In genomic region chr10:132993271-132994260, GRCh38 we compare ENCODE assay signal across 18 cellular contexts. TPM values are rescaled to one million over a fixed set of nuclear protein-coding genes. Genes with fewer than 3 reads are reported as not detected.
DNase-seq lines count a peak whose midpoint lies in the region; ATAC-seq, FAIRE-seq and TF ChIP-seq lines count a peak whose summit lies in the region.
"Had no signal": no experiment of that assay in that cellular context is flagged by ENCODE, and none has a peak within 500 bp of the region (broad histone marks: within the 10 kb centered on the region; RNA-seq: fewer than 3 reads in every experiment).

No MANE protein-coding gene starts in this region.

- BruUV-seq in HepG2 (replicated peaks; lab: Mats Ljungman, UMichigan) (no TSS peak), OCI-LY7 (replicated peaks; lab: Mats Ljungman, UMichigan) (no TSS peak)

- TF ChIP-seq POLR2A in H1 (IDR thresholded peaks at IDR 0.05; ENCODE audit: control extremely low read depth in 1 of 2, low read depth in 2 of 2, low read length in 2 of 2) (no peak), HepG2 (IDR thresholded peaks at IDR 0.05; ENCODE audit: insufficient read depth in 1 of 2, low read depth in 2 of 2, low read length in 2 of 2) (no peak)

- H4K20me1 ChIP-seq in H9 (ENCODE audit: control insufficient read depth, insufficient read depth, insufficient read length) (no peaks in the 10 kb centered on the region), H1 (replicated peaks in 1 of 2; ENCODE audit: control insufficient read depth in 1 of 2, insufficient read depth in 2 of 2, low read length in 2 of 2) (peaks cover 0 to 1% of the 10 kb centered on the region in 2 experiments), HepG2 (ENCODE audit: insufficient read depth, low read length) (no peaks in the 10 kb centered on the region), OCI-LY7 (ENCODE audit: insufficient read depth, low read length) (no peaks in the 10 kb centered on the region)

- no peaks in the 10 kb centered on the region for H3K36me3 Mint-ChIP-seq in H9 (ENCODE audit: insufficient read depth in 1 of 3, low read depth in 3 of 3)
- H3K36me3 Mint-ChIP-seq: natural killer cell, T-cell had no signal

- TF ChIP-seq RAD21 in H1 (IDR thresholded peaks at IDR 0.05 in 1 of 2, conservative IDR thresholded peaks at IDR 0.05 in 1 of 2; ENCODE audit: low read depth in 2 of 2, low read length in 2 of 2) (no peak), HepG2 (CRISPR knock-in tag; IDR thresholded peaks at IDR 0.05) (no peak)

- H3K9ac ChIP-seq in H9 (ENCODE audit: extremely low read depth, insufficient read length, low read length) (no peak overlapping the region), H1 (replicated peaks in 1 of 4; ENCODE audit: extremely low read depth in 1 of 4, low read depth in 3 of 4, low read length in 3 of 4) (no peak overlapping the region), HepG2 (ENCODE audit: insufficient read depth, low read depth, low read length) (no peak overlapping the region), skeletal muscle tissue (ENCODE audit: low read depth in 1 of 3, low read length in 3 of 3) (no peak overlapping the region)

- peaks cover 0 to 5% of the 10 kb centered on the region in 2 experiments; a peak in 1 of 4 replicates for H3K4me1 Mint-ChIP-seq in H9
- H3K4me1 Mint-ChIP-seq: natural killer cell, T-cell had no signal

- no peak; the same call in 1 of the 3 replicates for ATAC-seq in HepG2
- ATAC-seq: gastrocnemius medialis, natural killer cell, T-cell had no signal

- TF ChIP-seq EP300 in H1 (IDR thresholded peaks at IDR 0.05; ENCODE audit: borderline replicate concordance in 1 of 2, low read depth in 2 of 2, low read length in 2 of 2), result no peak
- no peak for TF ChIP-seq EP300 in HepG2 (IDR thresholded peaks at IDR 0.05; ENCODE audit: low read depth in 2 of 2, low read length in 2 of 2)
- TF ChIP-seq EP300 in HepG2 (CRISPR knock-in tag; IDR thresholded peaks at IDR 0.05; ENCODE audit: borderline replicate concordance), result no peak

- no peaks in the 10 kb centered on the region for H3K36me3 ChIP-seq in H1 (ENCODE audit: control insufficient read depth in 2 of 4, insufficient read depth in 4 of 4, low read length in 3 of 4)
- no peaks in the 10 kb centered on the region for H3K36me3 ChIP-seq in HepG2 (replicated peaks in 1 of 2; ENCODE audit: control insufficient read depth in 1 of 2, insufficient read depth in 2 of 2, low read length in 2 of 2)
- no peaks in the 10 kb centered on the region for H3K36me3 ChIP-seq in skeletal muscle tissue (ENCODE audit: control insufficient read depth in 3 of 3, insufficient read depth in 3 of 3, low read length in 3 of 3)
- no peaks in the 10 kb centered on the region for H3K36me3 ChIP-seq in OCI-LY7 (ENCODE audit: insufficient read depth, low read length)
- H3K36me3 ChIP-seq: gastrocnemius medialis, WERI-Rb-1 had no signal

- no peaks in the 10 kb centered on the region for H3K9me2 ChIP-seq in OCI-LY7 (ENCODE audit: insufficient read depth, low read length)

- no peak overlapping the region for H3K4me3 Mint-ChIP-seq in H9
- H3K4me3 Mint-ChIP-seq: natural killer cell, T-cell had no signal

- TF ChIP-seq CTCF in H9 (conservative IDR thresholded peaks at IDR 0.05) (no peak), H1 (IDR thresholded peaks at IDR 0.05; ENCODE audit: control extremely low read depth in 1 of 3, insufficient read depth in 1 of 3, low read depth in 1 of 3, low read length in 3 of 3) (no peak), HepG2 (CRISPR knock-in tag; IDR thresholded peaks at IDR 0.05) (no peak), OCI-LY7 (conservative IDR thresholded peaks at IDR 0.05; ENCODE audit: low read length) (no peak)

- POLR2A ChIA-PET in H1 (lab: Charles Lee; ENCODE audit: partially characterized antibody), result no interaction called here
- POLR2A ChIA-PET in HepG2 (lab: Yijun Ruan, JAX), result no interaction called here
- POLR2A ChIA-PET in OCI-LY7 (lab: Charles Lee), result no interaction called here

- H4K5ac ChIP-seq in H9 (ENCODE audit: insufficient read length, low read depth, low read length) (no peak overlapping the region), H1 (ENCODE audit: insufficient read length, low read depth, low read length) (no peak overlapping the region)

- H3K23me2 ChIP-seq in H9 (ENCODE audit: insufficient read length, low read depth, low read length, poor library complexity, severe bottlenecking), result no peaks in the 10 kb centered on the region
- H3K23me2 ChIP-seq in H1 (ENCODE audit: low read depth, low read length), result no peaks in the 10 kb centered on the region

- H2AK5ac ChIP-seq in H9 (ENCODE audit: insufficient read length, low read length) (no peak overlapping the region), H1 (ENCODE audit: low read depth, low read length) (no peak overlapping the region)

- no peaks in the 10 kb centered on the region for H3K79me2 ChIP-seq in H9 (ENCODE audit: insufficient read depth, low read length)
- H3K79me2 ChIP-seq in H1 (ENCODE audit: control insufficient read depth in 1 of 2, insufficient read depth in 2 of 2, low read length in 2 of 2), result no peaks in the 10 kb centered on the region
- H3K79me2 ChIP-seq in HepG2 (ENCODE audit: insufficient read depth, low read length), result no peaks in the 10 kb centered on the region
- no peaks in the 10 kb centered on the region for H3K79me2 ChIP-seq in OCI-LY7 (ENCODE audit: insufficient read depth, low read depth, low read length)

- H3K18ac ChIP-seq in H9 (ENCODE audit: insufficient read length, low read depth, low read length) (no peak overlapping the region), H1 (ENCODE audit: extremely low read depth, low read length) (no peak overlapping the region)

- CTCF ChIA-PET in H1 (lab: Charles Lee; ENCODE audit: partially characterized antibody), result interaction anchor here (0.8 to 1.3 kb wide), 3 partner anchors 13 to 56 kb away, joined by 3 to 5 read pairs (median 3); no protein-coding TSS in a partner anchor
- CTCF ChIA-PET in HepG2 (lab: Yijun Ruan, JAX; ENCODE audit: low intra/inter-chr PET ratio, low total read pairs), result no interaction called here
- CTCF ChIA-PET in OCI-LY7 (lab: Charles Lee; ENCODE audit: unreplicated experiment), result no interaction called here

- DNase-seq in H9 (no peak), H1 (ENCODE audit: low read depth in 1 of 2, low spot score in 2 of 2) (no peak), HepG2 (ENCODE audit: low spot score) (no peak), NCI-H748 (lab: John Stamatoyannopoulos, UW; ENCODE audit: unreplicated experiment) (no peak), SW 1271 (lab: John Stamatoyannopoulos, UW) (no peak), epidermal melanocyte (ENCODE audit: insufficient read length, low spot score) (no peak), OCI-LY7 (ENCODE audit: low spot score) (no peak)
- DNase-seq: effector CD8-positive, alpha-beta T cell; EL; gastrocnemius medialis; natural killer cell; NCI-H187; NCI-H226; stimulated activated CD4-positive, alpha-beta T cell treated with anti-CD3 and anti-CD28 coated beads, Interleukin-2, amount 100 ng/mL, for 24 hours; T-cell; WERI-Rb-1 had no signal

- H3K27ac ChIP-seq in H9 (ENCODE audit: insufficient read length, low read depth, low read length) (no peak overlapping the region), H1 (ENCODE audit: low read depth, low read length) (no peak overlapping the region), HepG2 (ENCODE audit: extremely low read length, insufficient read depth, low read length) (no peak overlapping the region), skeletal muscle tissue (ENCODE audit: low read depth, low read length) (no peak overlapping the region), OCI-LY7 (ENCODE audit: low read depth, low read length, poor library complexity, severe bottlenecking) (no peak overlapping the region)
- H3K27ac ChIP-seq: gastrocnemius medialis, WERI-Rb-1 had no signal

- H3K4me1 ChIP-seq in H9 (ENCODE audit: insufficient read depth, low read length) (no peaks in the 10 kb centered on the region), H1 (replicated peaks in 1 of 4; ENCODE audit: control insufficient read depth in 3 of 4, insufficient read depth in 4 of 4, low read length in 3 of 4) (no peaks in the 10 kb centered on the region), HepG2 (ENCODE audit: insufficient read depth, low read length) (no peaks in the 10 kb centered on the region), skeletal muscle tissue (ENCODE audit: control insufficient read depth in 3 of 3, insufficient read depth in 3 of 3, low read length in 3 of 3) (peaks cover 0 to 2% (median 0%) of the 10 kb centered on the region in 3 donors), OCI-LY7 (ENCODE audit: insufficient read depth, low read length, poor library complexity, severe bottlenecking) (no peaks in the 10 kb centered on the region)
- H3K4me1 ChIP-seq: gastrocnemius medialis had no signal

- no peak overlapping the region for H4K8ac ChIP-seq in H9 (replicated peaks; ENCODE audit: insufficient read length, low read depth, low read length)
- H4K8ac ChIP-seq in H1 (ENCODE audit: extremely low read depth, insufficient read depth, low read length), result no peak overlapping the region; the same call in 1 of the 2 replicates

- H3K23ac ChIP-seq in H9 (ENCODE audit: insufficient read length, low read depth, low read length) (no peak overlapping the region), H1 (ENCODE audit: insufficient read length) (no peak overlapping the region)

- in situ Hi-C loops in HepG2 (cut with HindIII; ENCODE audit: extremely low pct_ligation_motif_present, low pct_unique_long_range_greater_than_20kb), result no loop called here

- H2AFZ ChIP-seq in H9 (ENCODE audit: low read length) (no peak overlapping the region), H1 (ENCODE audit: low read length) (no peak overlapping the region), HepG2 (ENCODE audit: low read length) (no peak overlapping the region), OCI-LY7 (ENCODE audit: low read length) (no peak overlapping the region)

- intact Hi-C loops in HepG2 (cut with micrococcal nuclease; ENCODE audit: unreplicated experiment), result no loop called here
- intact Hi-C loops in OCI-LY7 (cut with micrococcal nuclease; ENCODE audit: unreplicated experiment), result no loop called here

- H3K4me2 ChIP-seq in H9 (ENCODE audit: insufficient read depth, insufficient read length, low read length) (no peak overlapping the region), H1 (ENCODE audit: insufficient read depth in 1 of 2, low read depth in 2 of 2, low read length in 2 of 2) (no peak overlapping the region), HepG2 (ENCODE audit: low read depth, low read length) (peak overlapping the region; percentile 60), OCI-LY7 (ENCODE audit: low read length) (no peak overlapping the region)

- H2BK12ac ChIP-seq in H9 (ENCODE audit: insufficient read length, low read depth, low read length) (no peak overlapping the region), H1 (ENCODE audit: low read depth, low read length) (no peak overlapping the region)

- H3K56ac ChIP-seq in H9 (ENCODE audit: insufficient read length, low read depth, low read length), result no peak overlapping the region
- no peak overlapping the region for H3K56ac ChIP-seq in H1 (replicated peaks; ENCODE audit: insufficient read length, low read depth, low read length)

- H3K9me3 Mint-ChIP-seq in H9, result peaks cover 0 to 2% of the 10 kb centered on the region in 2 experiments; a peak in 2 of 5 replicates
- H3K9me3 Mint-ChIP-seq: natural killer cell, T-cell had no signal

- peak overlapping the region; percentile 28; the same call in 1 of the 2 replicates for H3K14ac ChIP-seq in H9 (ENCODE audit: insufficient read depth, low read length)
- H3K14ac ChIP-seq in H1 (ENCODE audit: insufficient read length), result no peak overlapping the region

- H3K79me1 ChIP-seq in H9 (ENCODE audit: insufficient read depth, low read depth, low read length, poor library complexity, severe bottlenecking) (no peaks in the 10 kb centered on the region), H1 (ENCODE audit: low read depth, low read length) (no peaks in the 10 kb centered on the region)

- H3K9me3 ChIP-seq in H9 (ENCODE audit: control insufficient read depth, low read depth, low read length), result no peaks in the 10 kb centered on the region
- H3K9me3 ChIP-seq in H1 (ENCODE audit: insufficient read depth in 2 of 2, low read depth in 1 of 2, low read length in 1 of 2), result no peaks in the 10 kb centered on the region
- no peaks in the 10 kb centered on the region for H3K9me3 ChIP-seq in HepG2 (ENCODE audit: low read length)
- H3K9me3 ChIP-seq in skeletal muscle tissue (ENCODE audit: control insufficient read depth in 3 of 3, low read length in 3 of 3), result peaks cover 0 to 3% (median 0%) of the 10 kb centered on the region in 3 donors
- H3K9me3 ChIP-seq in OCI-LY7 (ENCODE audit: low read length), result no peaks in the 10 kb centered on the region
- H3K9me3 ChIP-seq: gastrocnemius medialis had no signal

- no peaks in the 10 kb centered on the region for H3K27me3 ChIP-seq in H9 (ENCODE audit: insufficient read depth, low read length)
- H3K27me3 ChIP-seq in H1 (replicated peaks in 1 of 4; ENCODE audit: control insufficient read depth in 3 of 4, extremely low read depth in 1 of 4, insufficient read depth in 3 of 4, low read length in 3 of 4), result no peaks in the 10 kb centered on the region
- H3K27me3 ChIP-seq in HepG2 (ENCODE audit: control insufficient read depth in 1 of 2, insufficient read depth in 2 of 2, low read length in 2 of 2), result peaks cover 13 to 72% of the 10 kb centered on the region in 2 experiments; a peak in 4 of 5 replicates
- peaks cover 22 to 42% (median 42%) of the 10 kb centered on the region in 3 donors for H3K27me3 ChIP-seq in skeletal muscle tissue (ENCODE audit: control insufficient read depth in 3 of 3, insufficient read depth in 3 of 3, low read length in 3 of 3)

- WGBS in H9 (ENCODE audit: extremely low coverage, insufficient read length, low lambda C conversion rate), result no CpG with 5 or more reads among the region's 46 CpGs
- WGBS in H1 (ENCODE audit: extremely low coverage in 1 of 2, insufficient coverage in 1 of 2, insufficient read length in 1 of 2, insufficient replicate concordance in 2 of 2, low coverage in 1 of 2, low lambda C conversion rate in 2 of 2, missing lambda C conversion rate in 1 of 2), 2 experiments, result 91% methylated on average over 46 of the region's 46 CpGs; no CpG with 5 or more reads in 1 of the 2 experiments
- 70% methylated on average over 20 of the region's 46 CpGs for WGBS in HepG2 (ENCODE audit: low lambda C conversion rate)

- H2BK120ac ChIP-seq in H9 (ENCODE audit: low read depth, low read length, poor library complexity, severe bottlenecking), result no peak overlapping the region
- H2BK120ac ChIP-seq in H1 (replicated peaks; ENCODE audit: low read depth, low read length), result no peak overlapping the region

- H3T11ph ChIP-seq in H9 (ENCODE audit: low read length), result no peak overlapping the region

- no peak overlapping the region for H2BK15ac ChIP-seq in H9 (ENCODE audit: low read depth, low read length)
- H2BK15ac ChIP-seq in H1 (ENCODE audit: low read length), result 0 out of 2 replicates have a peak overlapping the region, but pooled peaks have one; percentile 61

- no peak overlapping the region for H3K4me3 ChIP-seq in H1 (ENCODE audit: extremely low read depth in 1 of 4, insufficient read depth in 2 of 4, low read depth in 3 of 4, low read length in 4 of 4)
- H3K4me3 ChIP-seq in HepG2 (replicated peaks in 1 of 3; ENCODE audit: insufficient read depth in 1 of 3, low read depth in 2 of 3, low read length in 3 of 3), result peak overlapping the region in 1 of 3 experiments; percentile 14; a peak in 1 of 6 replicates
- peak overlapping the region in 2 of 3 donors; percentile 45 to 52 for H3K4me3 ChIP-seq in skeletal muscle tissue (ENCODE audit: low read length in 3 of 3)
- no peak overlapping the region for H3K4me3 ChIP-seq in OCI-LY7 (ENCODE audit: low read depth, low read length, poor library complexity, severe bottlenecking)

- no peak overlapping the region for H2BK20ac ChIP-seq in H9 (ENCODE audit: low read depth, low read length, poor library complexity, severe bottlenecking)
- no peak overlapping the region for H2BK20ac ChIP-seq in H1 (ENCODE audit: low read length)

- H3K27ac Mint-ChIP-seq in H9, result peak overlapping the region in 1 of 3 experiments; percentile 34; a peak in 1 of 7 replicates
- H3K27ac Mint-ChIP-seq: natural killer cell, T-cell had no signal

- no peak overlapping the region for H2BK5ac ChIP-seq in H9 (ENCODE audit: insufficient read length, low read length)
- no peak overlapping the region for H2BK5ac ChIP-seq in H1 (ENCODE audit: low read depth, low read length)

- H3K4ac ChIP-seq in H9 (ENCODE audit: low read depth, low read length) (no peak overlapping the region), H1 (replicated peaks; ENCODE audit: insufficient read length, low read depth, low read length) (no peak overlapping the region)

- no peaks in the 10 kb centered on the region for H3K27me3 Mint-ChIP-seq in H9 (ENCODE audit: low read depth)

- FAIRE-seq in H1 (lab: Jason Lieb, UNC) (no peak), HepG2 (lab: Jason Lieb, UNC) (no peak)

- H4K91ac ChIP-seq in H9 (ENCODE audit: insufficient read length, low read depth, low read length) (no peak overlapping the region), H1 (replicated peaks; ENCODE audit: insufficient read length, low read length) (no peak overlapping the region)

RNA-seq across cellular contexts. Expression of gene CFAP46, which starts 51.2 kb away (rescaled TPM):
- total RNA-seq in H9 (2021) (2.9 and 3.1 TPM in 2 replicates), HepG2 (2016; rRNA removed; fragmentation: Illumina TruSeq; extraction: Trizol) (0.74 and 0.84 TPM in 2 replicates), skeletal muscle tissue (not detected), OCI-LY7 (2022) (not detected in 2 replicates)
- total RNA-seq in H1 (2021; fragmentation: NEBNext Ultra II Directional; extraction: Animal tissue kit (Norgen Biotek cat#: 25700)), result 3.1 and 4.8 TPM in 2 replicates
- polyA plus RNA-seq in H1 (2011; rRNA removed) (2.2 and 2.6 TPM in 2 replicates), HepG2 (2011; rRNA removed) (0.10 and 0.24 TPM in 2 replicates)
- polyA plus RNA-seq in H1 (2011; cell fraction: cytosol; rRNA removed), result 2.7 TPM
- polyA plus RNA-seq in H1 (2011; cell fraction: nucleus; rRNA removed), result 8.9 TPM
- polyA plus RNA-seq in H1 (2012, experiment 1 of 2), result 2.5 to 4.7 TPM (median 3.4 TPM) in 4 replicates
- polyA plus RNA-seq in H1 (2012, experiment 2 of 2), result 2.7 TPM
- polyA plus RNA-seq in H1 (2013, experiment 1 of 2), result 2.8 TPM
- 2.5 TPM for polyA plus RNA-seq in H1 (2013, experiment 2 of 2)
- 3.9 TPM in 2 replicates for polyA minus RNA-seq in H1 (2011; rRNA and poly(A)+ RNA removed)
- polyA minus RNA-seq in H1 (2011; cell fraction: cytosol; rRNA and poly(A)+ RNA removed), result 0.29 TPM
- 5.8 TPM for polyA minus RNA-seq in H1 (2011; cell fraction: nucleus; rRNA and poly(A)+ RNA removed)
- not detected in 2 replicates for total RNA-seq in HepG2 (2016; cell fraction: cytosol; rRNA removed; fragmentation: Illumina TruSeq; extraction: Trizol; ENCODE audit: low read depth)
- total RNA-seq in HepG2 (2016; cell fraction: insoluble cytoplasmic fraction; rRNA removed; fragmentation: Illumina TruSeq; extraction: Trizol), result 0.87 and 1.1 TPM in 2 replicates
- 0.21 and 0.34 TPM in 2 replicates for total RNA-seq in HepG2 (2016; cell fraction: membrane; rRNA removed; fragmentation: Illumina TruSeq; extraction: Trizol)
- 0.53 and 1.3 TPM in 2 replicates for total RNA-seq in HepG2 (2016; cell fraction: nucleus; rRNA removed; fragmentation: Illumina TruSeq; extraction: Trizol)
- 0.13 and 0.19 TPM in 2 replicates for polyA plus RNA-seq in HepG2 (2011; cell fraction: cytosol; rRNA removed)
- polyA plus RNA-seq in HepG2 (2011; cell fraction: nucleus; rRNA removed), result 0.05 and 0.27 TPM in 2 replicates
- polyA plus RNA-seq in HepG2 (2012), result 0.12 and 0.16 TPM in 2 replicates
- 0.18 and 0.26 TPM in 2 replicates for polyA plus RNA-seq in HepG2 (2016; cell fraction: cytosol; fragmentation: Illumina TruSeq; extraction: Trizol; ENCODE audit: low read depth)
- polyA plus RNA-seq in HepG2 (2016; cell fraction: insoluble cytoplasmic fraction; fragmentation: Illumina TruSeq; extraction: Trizol; ENCODE audit: low read depth), result 0.86 and 1.2 TPM in 2 replicates
- 0.33 and 0.34 TPM in 2 replicates for polyA plus RNA-seq in HepG2 (2016; cell fraction: membrane; fragmentation: Illumina TruSeq; extraction: Trizol; ENCODE audit: low read depth)
- polyA plus RNA-seq in HepG2 (2016; cell fraction: nucleus; fragmentation: Illumina TruSeq; extraction: Trizol; ENCODE audit: insufficient read depth, low read depth), result 0.60 and 0.65 TPM in 2 replicates
- polyA minus RNA-seq in HepG2 (2011; rRNA and poly(A)+ RNA removed; ENCODE audit: low replicate concordance), result 0.06 TPM in 1 of 2 replicates, not detected in the other
- polyA minus RNA-seq in HepG2 (2011; cell fraction: cytosol; rRNA and poly(A)+ RNA removed), result not detected in 2 replicates
- polyA minus RNA-seq in HepG2 (2011; cell fraction: nucleus; rRNA and poly(A)+ RNA removed), result 0.26 TPM in 1 of 2 replicates, not detected in the other
- not detected in 2 replicates for total RNA-seq in OCI-LY7 (2014; rRNA removed; shearing (Covaris generic))
- total RNA-seq: M059J, T-cell had no signal

Comparison
In these comparisons a context has a peak if more than half of its experiments do, and no peak if none do; other contexts are left out.
1. H3K4me3 ChIP-seq: peak in skeletal muscle tissue (2 of 3); none in H1 (0 of 4) and OCI-LY7 (single experiment).